In genomic region chr13:71477735-71478134, GRCh38 we compare ENCODE assay signal across 12 cellular contexts.
A peak's percentile ranks its signal among the peaks of the same experiment; 100 is the strongest.
DNase-seq lines count a peak whose midpoint lies in the region; ATAC-seq and TF ChIP-seq lines count a peak whose summit lies in the region.
"Had no signal": no experiment of that assay in that cellular context is flagged by ENCODE, and none has a peak within 500 bp of the region (broad histone marks: within the 10 kb centered on the region; RNA-seq: fewer than 3 reads in every experiment).

No MANE protein-coding gene starts in this region.

- no peaks in the 10 kb centered on the region for H3K4me1 ChIP-seq in RWPE2 (ENCODE audit: insufficient read depth, poor library complexity, severe bottlenecking)
- no peaks in the 10 kb centered on the region for H3K4me1 ChIP-seq in hepatocyte (ENCODE audit: insufficient read depth)

- H3K27ac ChIP-seq in AG04450 (ENCODE audit: low read depth, low read length) (no peak overlapping the region), RWPE2 (ENCODE audit: poor library complexity, severe bottlenecking) (no peak overlapping the region), hepatocyte (no peak overlapping the region)
- H3K27ac ChIP-seq: coronary artery had no signal

- no peaks in the 10 kb centered on the region for H3K79me2 ChIP-seq in hepatocyte

- H4K20me1 ChIP-seq in hepatocyte (ENCODE audit: insufficient read depth, poor library complexity, severe bottlenecking), result no peaks in the 10 kb centered on the region

- DNase-seq in AG04450 (ENCODE audit: low read depth, low spot score) (no peak), RWPE2 (ENCODE audit: low spot score) (no peak), hepatocyte (ENCODE audit: low spot score) (no peak), inferior parietal cortex (ENCODE audit: extremely low spot score) (no peak), NCI-H146 treated with DMSO at 0.1 percent for 48 hours (lab: John Stamatoyannopoulos, UW; ENCODE audit: unreplicated experiment) (no peak)
- DNase-seq: occipital lobe; stimulated activated CD4-positive, alpha-beta T cell treated with anti-CD3 and anti-CD28 coated beads, Interleukin-4, amount 100 ng/mL, for 1 hour; T-helper 2 cell had no signal

- H3K27me3 ChIP-seq in AG04450 (ENCODE audit: control insufficient read depth, insufficient read depth, low read length) (no peaks in the 10 kb centered on the region), RWPE2 (ENCODE audit: insufficient read depth, poor library complexity, severe bottlenecking) (peaks cover 4% of the 10 kb centered on the region), hepatocyte (no peaks in the 10 kb centered on the region)

- H3K9me3 ChIP-seq in AG04450 (ENCODE audit: control insufficient read depth, insufficient read depth, low read length) (no peaks in the 10 kb centered on the region), RWPE2 (ENCODE audit: severe bottlenecking) (no peaks in the 10 kb centered on the region), hepatocyte (ENCODE audit: low read depth) (no peaks in the 10 kb centered on the region)

- CTCF ChIA-PET in AG04450 (lab: Charles Lee), result no interaction called here

- no peaks in the 10 kb centered on the region for H3K9me2 ChIP-seq in hepatocyte (replicated peaks; ENCODE audit: insufficient read depth)

- H3K36me3 ChIP-seq in RWPE2 (ENCODE audit: low read depth) (no peaks in the 10 kb centered on the region), hepatocyte (replicated peaks; ENCODE audit: insufficient read depth, low read depth) (no peaks in the 10 kb centered on the region)

- WGBS in hepatocyte (ENCODE audit: low lambda C conversion rate, missing lambda C conversion rate), result 51% methylated on average over 6 of the region's 6 CpGs

- H3K4me3 ChIP-seq in AG04450 (ENCODE audit: low read depth, low read length), result no peak overlapping the region
- no peak overlapping the region for H3K4me3 ChIP-seq in RWPE2 (ENCODE audit: severe bottlenecking)
- H3K4me3 ChIP-seq in hepatocyte, result no peak overlapping the region
- H3K4me3 ChIP-seq: coronary artery had no signal

- ATAC-seq in GM18867 (IDR thresholded peaks at IDR 0.05; ENCODE audit: unreplicated experiment) (peak; percentile 54), RWPE2 (ENCODE audit: low read depth) (no peak), GM19467 (IDR thresholded peaks at IDR 0.05; ENCODE audit: unreplicated experiment) (no peak), GM21529 (IDR thresholded peaks at IDR 0.05; ENCODE audit: unreplicated experiment) (no peak)

- POLR2A ChIA-PET in AG04450 (lab: Yijun Ruan, JAX), result no interaction called here

- no peak overlapping the region for H2AFZ ChIP-seq in hepatocyte

- TF ChIP-seq CTCF in AG04450 (IDR thresholded peaks at IDR 0.05; ENCODE audit: low read depth, low read length), result peak; percentile 38
- TF ChIP-seq CTCF in RWPE2 (IDR thresholded peaks at IDR 0.05; ENCODE audit: poor library complexity, severe bottlenecking), result peak; percentile 75
- peak; percentile 40 for TF ChIP-seq CTCF in hepatocyte (IDR thresholded peaks at IDR 0.05; ENCODE audit: poor library complexity)

- no peak overlapping the region for H3K4me2 ChIP-seq in hepatocyte
